In genomic region chr21:45591619-45592207, GRCh38 we compare ENCODE assay signal across 1 cellular context.
TF ChIP-seq lines count a peak whose summit lies in the region.

No MANE protein-coding gene starts in this region.

TF ChIP-seq in H1, 55 proteins besides CTCF, POLR2A, EP300 and RAD21:
- TF ChIP-seq TAF1 (IDR thresholded peaks at IDR 0.05; ENCODE audit: low read depth, low read length) (no peak), GTF2F1 (IDR thresholded peaks at IDR 0.05; ENCODE audit: borderline replicate concordance, low read depth, low read length) (no peak), NANOG (IDR thresholded peaks at IDR 0.05; ENCODE audit: insufficient read depth, low read depth, low read length, poor library complexity, severe bottlenecking) (no peak), POU5F1 (IDR thresholded peaks at IDR 0.05; ENCODE audit: low read depth, low read length) (no peak), CBX5 (IDR thresholded peaks at IDR 0.05; ENCODE audit: low read depth, low read length) (no peak), ZNF274 (IDR thresholded peaks at IDR 0.05; ENCODE audit: borderline replicate concordance, extremely low read depth, low read length) (no peak), CTBP2 (IDR thresholded peaks at IDR 0.05; ENCODE audit: borderline replicate concordance, insufficient read depth, insufficient read length, low read length) (no peak), RXRA (IDR thresholded peaks at IDR 0.05; ENCODE audit: insufficient read depth, low read depth, low read length) (no peak)
